Comparison of ENCODE assay signal across 9 cellular contexts in the genomic region with DNA sequence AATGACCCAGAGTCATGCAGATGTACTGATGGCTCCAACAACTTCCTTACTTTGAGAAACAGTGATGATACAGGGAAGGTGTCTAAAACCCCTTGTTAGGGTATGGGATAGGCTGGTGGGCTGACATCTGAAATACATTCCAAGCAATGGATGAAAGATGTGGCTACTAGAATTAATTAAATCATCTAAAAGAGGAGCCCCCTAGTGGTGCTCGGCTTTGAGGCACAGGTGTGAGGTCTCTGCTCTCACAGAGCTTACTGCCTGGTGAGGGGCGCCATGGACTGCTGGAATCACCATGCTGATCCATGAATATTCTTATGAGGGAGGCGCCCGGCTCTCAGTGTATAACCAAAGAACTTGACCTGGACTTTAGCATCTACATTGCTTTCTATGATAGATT. TPM values are rescaled to one million over a fixed set of nuclear protein-coding genes. Genes with fewer than 3 reads are reported as not detected.
DNase-seq lines count a peak whose midpoint lies in the region; ATAC-seq, FAIRE-seq and TF ChIP-seq lines count a peak whose summit lies in the region.
"Had no signal": no experiment of that assay in that cellular context is flagged by ENCODE, and none has a peak within 500 bp of the region (broad histone marks: within the 10 kb centered on the region; RNA-seq: fewer than 3 reads in every experiment).

No MANE protein-coding gene starts in this region.

- TF ChIP-seq POLR2A in tibial nerve (IDR thresholded peaks at IDR 0.05), result no peak

- no peak for TF ChIP-seq EP300 in tibial nerve (IDR thresholded peaks at IDR 0.05)

- peak; percentile 88 for ATAC-seq in GM23338
- ATAC-seq in GM21526 (IDR thresholded peaks at IDR 0.05; ENCODE audit: low FRiP score, unreplicated experiment), result no peak

- DNase-seq in BE2C (peak; percentile 28), GM23338 (ENCODE audit: low spot score) (peak; percentile 85), kidney (peak; percentile 24), GOT3 (lab: John Stamatoyannopoulos, UW) (no peak), tibial nerve (ENCODE audit: low spot score in 2 of 2) (no peak), foreskin melanocyte (no peak)
- DNase-seq: tibial artery had no signal

- 67 to 85% methylated on average over 4 of the region's 4 CpGs for WGBS in tibial nerve, 2 donors

- H3K4me3 Mint-ChIP-seq in GM23338, result no peak overlapping the region

- H3K9me3 ChIP-seq in BE2C, result no peaks in the 10 kb centered on the region
- H3K9me3 ChIP-seq in kidney (ENCODE audit: control insufficient read depth in 1 of 2, low read length in 2 of 2), result no peaks in the 10 kb centered on the region
- H3K9me3 ChIP-seq in tibial nerve, result no peaks in the 10 kb centered on the region
- H3K9me3 ChIP-seq: tibial artery had no signal

- no peaks in the 10 kb centered on the region for H3K4me1 ChIP-seq in BE2C
- no peaks in the 10 kb centered on the region; the same call in 1 of the 2 replicates for H3K4me1 ChIP-seq in GM23338 (ENCODE audit: insufficient read depth)
- no peaks in the 10 kb centered on the region for H3K4me1 ChIP-seq in kidney (ENCODE audit: control insufficient read depth in 1 of 2, insufficient read depth in 1 of 2, low read depth in 1 of 2, low read length in 2 of 2)
- H3K4me1 ChIP-seq in tibial nerve, result no peaks in the 10 kb centered on the region
- H3K4me1 ChIP-seq: tibial artery had no signal

- no peak overlapping the region for H2AFZ ChIP-seq in GM23338

- FAIRE-seq in kidney (lab: Jason Lieb, UNC), result no peak

- no peaks in the 10 kb centered on the region for H3K36me3 ChIP-seq in BE2C
- H3K36me3 ChIP-seq in GM23338 (ENCODE audit: insufficient read depth), result no peaks in the 10 kb centered on the region
- H3K36me3 ChIP-seq in kidney (ENCODE audit: control insufficient read depth in 1 of 2, insufficient read depth in 2 of 2, low read length in 2 of 2), result no peaks in the 10 kb centered on the region
- no peaks in the 10 kb centered on the region for H3K36me3 ChIP-seq in tibial nerve
- H3K36me3 ChIP-seq: tibial artery had no signal

- no peak overlapping the region for H3K4me3 ChIP-seq in BE2C (ENCODE audit: low read depth, low read length)
- no peak overlapping the region for H3K4me3 ChIP-seq in GM23338
- no peak overlapping the region for H3K4me3 ChIP-seq in WI38 (ENCODE audit: low read depth, low read length)
- no peak overlapping the region for H3K4me3 ChIP-seq in kidney (ENCODE audit: low read length in 2 of 2)
- H3K4me3 ChIP-seq in tibial nerve, result no peak overlapping the region
- H3K4me3 ChIP-seq: tibial artery had no signal

- intact Hi-C loops in kidney (cut with DNase I), result no loop called here

- H3K9me3 Mint-ChIP-seq in GM23338, result no peaks in the 10 kb centered on the region

- TF ChIP-seq CTCF in BE2C (IDR thresholded peaks at IDR 0.05; ENCODE audit: low read depth, low read length) (peak; percentile 43), GM23338 (conservative IDR thresholded peaks at IDR 0.05; ENCODE audit: low read depth in 2 of 2) (peak; percentile 63 to 80), WI38 (IDR thresholded peaks at IDR 0.05; ENCODE audit: low read depth, low read length) (peak; percentile 48), kidney (IDR thresholded peaks at IDR 0.05; ENCODE audit: borderline replicate concordance, extremely low read depth, insufficient read depth) (peak; percentile 6), tibial nerve (IDR thresholded peaks at IDR 0.05) (peak in 1 of 5 experiments; percentile 17)

- peaks cover 2% of the 10 kb centered on the region; the same call in 1 of the 2 replicates for H4K20me1 ChIP-seq in GM23338 (replicated peaks; ENCODE audit: insufficient read depth)

- H3K27me3 Mint-ChIP-seq in GM23338 (ENCODE audit: insufficient read depth, low read depth, poor library complexity), result peaks cover 1% of the 10 kb centered on the region

- no peaks in the 10 kb centered on the region for H3K27me3 ChIP-seq in BE2C
- H3K27me3 ChIP-seq in GM23338 (ENCODE audit: insufficient read depth), result no peaks in the 10 kb centered on the region
- no peaks in the 10 kb centered on the region for H3K27me3 ChIP-seq in tibial nerve
- H3K27me3 ChIP-seq: tibial artery had no signal

- no peak overlapping the region for H3K27ac Mint-ChIP-seq in GM23338

- no peak overlapping the region for H3K27ac ChIP-seq in GM23338 (ENCODE audit: low read depth)
- H3K27ac ChIP-seq in kidney (ENCODE audit: low read depth in 2 of 2, low read length in 2 of 2), result no peak overlapping the region
- H3K27ac ChIP-seq in tibial nerve, result no peak overlapping the region
- H3K27ac ChIP-seq: tibial artery had no signal

- H3K79me2 ChIP-seq in GM23338 (replicated peaks; ENCODE audit: insufficient read depth), result peaks cover 3% of the 10 kb centered on the region; the same call in 1 of the 2 replicates

- no peaks in the 10 kb centered on the region for H3F3A ChIP-seq in GM23338 (replicated peaks; ENCODE audit: low read depth)

- no peak overlapping the region for H3K9ac ChIP-seq in kidney (ENCODE audit: low read length in 2 of 2)

- H3K4me1 Mint-ChIP-seq in GM23338, result peaks cover 12% of the 10 kb centered on the region

- no peak overlapping the region for H3K4me2 ChIP-seq in GM23338

- H3K9me2 ChIP-seq in GM23338 (ENCODE audit: insufficient read depth), result no peaks in the 10 kb centered on the region

- H3K36me3 Mint-ChIP-seq in GM23338 (ENCODE audit: low read depth), result peaks cover 8% of the 10 kb centered on the region; the same call in 1 of the 3 replicates

TF ChIP-seq in GM23338, 12 proteins besides CTCF, POLR2A, EP300 and RAD21 (continues in another document):
- TF ChIP-seq ETS1 (IDR thresholded peaks at IDR 0.05) (no peak), STAT1 (IDR thresholded peaks at IDR 0.05; ENCODE audit: unreplicated experiment) (no peak), CREB1 (CRISPR knock-in tag; IDR thresholded peaks at IDR 0.05; ENCODE audit: low read depth) (no peak), NANOG (IDR thresholded peaks at IDR 0.05; ENCODE audit: borderline replicate concordance) (no peak), JUNB (IDR thresholded peaks at IDR 0.05; ENCODE audit: unreplicated experiment) (no peak), ZNF114 (CRISPR knock-in tag; IDR thresholded peaks at IDR 0.05) (no peak), EZH2 (IDR thresholded peaks at IDR 0.05; ENCODE audit: low read depth, unreplicated experiment) (no peak), EZH2phosphoT487 (IDR thresholded peaks at IDR 0.05; ENCODE audit: unreplicated experiment) (no peak), ZNF331 (CRISPR knock-in tag; IDR thresholded peaks at IDR 0.05; ENCODE audit: low read depth) (no peak), POLR2AphosphoS5 (IDR thresholded peaks at IDR 0.05; ENCODE audit: low read depth) (no peak)

RNA-seq across cellular contexts. Expression of gene GNG4, which starts 48.5 kb away (rescaled TPM):
- 22.3 TPM for polyA plus RNA-seq in BE2C (2012; ENCODE audit: insufficient read depth, insufficient read length, low read depth)
- 49.2 and 53.5 TPM in 2 replicates for total RNA-seq in GM23338 (2014; rRNA removed; shearing (Covaris generic))
- polyA plus RNA-seq in GM23338 (2016; fragmentation: Nextera tagmentation; extraction: Ambion mirVana) (37.9 and 40.2 TPM in 2 replicates), kidney (ENCODE audit: insufficient read depth, low read depth, low replicate concordance) (4.5 TPM)
- total RNA-seq in kidney (not detected), tibial nerve (1 to 10 TPM in 1 of 4 donors, under 1 TPM in 2, not detected in 1; 0.42 to 6.3 (median 0.98) TPM)

Comparison
In these comparisons a context has a peak if more than half of its experiments do, and no peak if none do; other contexts are left out.
1. DNase-seq: peak in BE2C (single experiment), GM23338 (single experiment) and kidney (single experiment); none in GOT3 (single experiment), tibial nerve (0 of 2) and foreskin melanocyte (single experiment).